18 cellular contexts compared by ENCODE assay signal in the genomic region with DNA sequence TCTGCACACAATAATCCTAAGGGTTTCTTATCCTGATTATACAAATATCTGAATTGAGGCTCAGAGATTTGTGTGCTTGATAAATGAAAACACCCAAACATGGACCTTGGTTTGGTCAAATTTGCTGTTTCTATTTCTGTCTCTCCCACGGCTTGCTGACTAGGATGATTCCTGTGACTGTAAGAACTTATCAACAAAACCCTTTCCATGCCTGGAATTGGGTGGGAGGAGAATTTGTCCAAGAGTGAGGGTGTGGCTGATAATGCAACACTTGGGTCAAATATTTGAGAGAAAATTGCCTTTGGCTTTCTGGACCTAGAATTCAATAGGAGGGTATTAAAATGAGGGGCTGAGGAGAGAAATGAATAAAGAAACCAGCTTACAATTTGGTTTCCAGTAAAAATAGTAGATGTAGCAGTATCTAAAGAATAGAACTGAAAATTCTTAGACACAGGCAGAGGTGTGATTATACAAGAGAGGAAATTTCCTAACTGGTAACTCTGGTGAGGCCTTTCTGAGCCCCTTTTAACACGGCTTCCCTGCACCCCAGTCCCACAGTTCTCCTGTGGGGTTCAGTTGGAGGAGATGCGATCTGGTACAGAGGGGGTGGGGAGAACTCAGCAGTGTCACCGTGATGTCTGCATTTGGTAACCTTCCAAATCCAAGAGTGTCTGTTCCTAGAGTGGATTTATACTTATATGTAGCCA. TPM values are rescaled to one million over a fixed set of nuclear protein-coding genes. Genes with fewer than 3 reads are reported as not detected.
A peak's percentile ranks its signal among the peaks of the same experiment; 100 is the strongest.
DNase-seq lines count a peak whose midpoint lies in the region; FAIRE-seq and TF ChIP-seq lines count a peak whose summit lies in the region.
"Had no signal": no experiment of that assay in that cellular context is flagged by ENCODE, and none has a peak within 500 bp of the region (broad histone marks: within the 10 kb centered on the region; RNA-seq: fewer than 3 reads in every experiment).

No MANE protein-coding gene starts in this region.

- H3K36me3 Mint-ChIP-seq in brain = peaks cover 61% of the 10 kb centered on the region

- H3K4me3 ChIP-seq in endothelial cell of umbilical vein (replicated peaks in 1 of 3; ENCODE audit: insufficient read depth in 1 of 3, low read depth in 1 of 3, low read length in 3 of 3) = no peak overlapping the region
- H3K4me3 ChIP-seq in MM.1S (ENCODE audit: low read length) = no peak overlapping the region
- H3K4me3 ChIP-seq: A549, GM23338 had no signal

- no TSS peak for BruUV-seq in endothelial cell of umbilical vein (replicated peaks; lab: Mats Ljungman, UMichigan)

- POLR2A ChIA-PET in endothelial cell of umbilical vein (lab: Charles Lee) = no interaction called here

- peaks cover 86% of the 10 kb centered on the region for H3K4me1 Mint-ChIP-seq in brain

- intact Hi-C loops in endothelial cell of umbilical vein (cut with micrococcal nuclease) = no loop called here

- no peak overlapping the region for H3K4me2 ChIP-seq in endothelial cell of umbilical vein (ENCODE audit: insufficient read depth, low read length)
- H3K4me2 ChIP-seq in MM.1S (ENCODE audit: low read depth, low read length) = no peak overlapping the region
- H3K4me2 ChIP-seq: A549, GM23338 had no signal

- H3K9me3 ChIP-seq in endothelial cell of umbilical vein (replicated peaks; ENCODE audit: control insufficient read depth, insufficient read depth, low read length) (no peaks in the 10 kb centered on the region), MM.1S (replicated peaks; ENCODE audit: insufficient read depth, low read length) (no peaks in the 10 kb centered on the region)
- H3K9me3 ChIP-seq: A549, BE2C had no signal

- H4K20me1 ChIP-seq in endothelial cell of umbilical vein (replicated peaks; ENCODE audit: control insufficient read depth, extremely low read depth, insufficient read depth, low read length) = no peaks in the 10 kb centered on the region
- H4K20me1 ChIP-seq in MM.1S (ENCODE audit: insufficient read depth, low read length) = no peaks in the 10 kb centered on the region

- peak overlapping the region; percentile 82 to 96 (median 88) for H3K4me3 Mint-ChIP-seq in brain
- H3K4me3 Mint-ChIP-seq: GM23338, H9 had no signal

- H3K27ac ChIP-seq in endothelial cell of umbilical vein (ENCODE audit: insufficient read depth, low read depth, low read length) (no peak overlapping the region), temporal lobe (ENCODE audit: low read depth, low read length) (peak overlapping the region; percentile 72), MM.1S (ENCODE audit: low read length) (no peak overlapping the region)
- H3K27ac ChIP-seq: A549, C4-2B had no signal

- CTCF ChIA-PET in endothelial cell of umbilical vein (lab: Charles Lee) = interaction anchor here (1.4 to 8.9 kb wide), 2 partner anchors 13 to 32 kb away, joined by 3 to 78 read pairs; no protein-coding TSS in a partner anchor

- dilution Hi-C loops in endothelial cell of umbilical vein (cut with MboI; ENCODE audit: extremely low pct_ligation_motif_present, low sequenced_read_pairs) = no loop called here

- no peak for TF ChIP-seq POLR2A in endothelial cell of umbilical vein (IDR thresholded peaks at IDR 0.05; ENCODE audit: low read depth, low read length)

- H3K27me3 ChIP-seq in endothelial cell of umbilical vein (ENCODE audit: control insufficient read depth in 2 of 2, insufficient read depth in 2 of 2, low read length in 2 of 2) = peaks cover 47 to 48% of the 10 kb centered on the region in 2 experiments
- peaks cover 55% of the 10 kb centered on the region for H3K27me3 ChIP-seq in MM.1S (replicated peaks; ENCODE audit: insufficient read depth, low read length)

- H3K9me1 ChIP-seq in endothelial cell of umbilical vein (replicated peaks; ENCODE audit: control insufficient read depth, extremely low read depth, insufficient read depth, low read length) = no peaks in the 10 kb centered on the region

- TF ChIP-seq CTCF in brain (conservative IDR thresholded peaks at IDR 0.05) (no peak), endothelial cell of umbilical vein (IDR thresholded peaks at IDR 0.05; ENCODE audit: extremely low read depth in 1 of 2, insufficient read depth in 1 of 2, low read depth in 1 of 2, low read length in 2 of 2) (no peak), MM.1S (IDR thresholded peaks at IDR 0.05; ENCODE audit: low read length) (no peak)

- H3K27ac Mint-ChIP-seq in brain = peak overlapping the region; percentile 24 to 99 (median 97)
- H3K27ac Mint-ChIP-seq: CD4-positive, alpha-beta memory T cell; GM23338; H9 had no signal

- H3K9me3 Mint-ChIP-seq in brain = peaks cover 0 to 23% (median 3%) of the 10 kb centered on the region in 5 experiments
- H3K9me3 Mint-ChIP-seq: GM23338, H9 had no signal

- H3K36me3 ChIP-seq in endothelial cell of umbilical vein (ENCODE audit: control insufficient read depth in 2 of 2, extremely low read depth in 1 of 2, insufficient read depth in 2 of 2, low read length in 2 of 2) (no peaks in the 10 kb centered on the region), MM.1S (replicated peaks; ENCODE audit: insufficient read depth, low read length) (no peaks in the 10 kb centered on the region)
- H3K36me3 ChIP-seq: BE2C had no signal

- H3K9ac ChIP-seq in endothelial cell of umbilical vein (replicated peaks; ENCODE audit: extremely low read depth, insufficient read depth, low read length) (no peak overlapping the region), MM.1S (ENCODE audit: low read length) (no peak overlapping the region)

- H3K79me2 ChIP-seq in endothelial cell of umbilical vein (ENCODE audit: control insufficient read depth, insufficient read depth, low read length) (no peaks in the 10 kb centered on the region), MM.1S (ENCODE audit: low read length) (no peaks in the 10 kb centered on the region)

- no peak for FAIRE-seq in endothelial cell of umbilical vein (lab: Jason Lieb, UNC)
- FAIRE-seq: A549, G401.6, HepG2, HTR-8/SVneo had no signal

- peaks cover 13% of the 10 kb centered on the region; the same call in 1 of the 2 replicates for H3F3A ChIP-seq in MM.1S (ENCODE audit: insufficient read depth, low read length)

- DNase-seq in HuH-7.5 (ENCODE audit: low spot score) = peak; percentile 39
- DNase-seq in endothelial cell of umbilical vein (ENCODE audit: low read depth, low spot score) = no peak
- DNase-seq in GM03348 (ENCODE audit: low spot score) = no peak
- no peak for DNase-seq in medulla oblongata (ENCODE audit: extremely low spot score)
- no peak for DNase-seq in MM.1S
- DNase-seq: BE2C; CD4-positive, alpha-beta memory T cell; DMS79; H9 had no signal

- H2AFZ ChIP-seq in endothelial cell of umbilical vein (ENCODE audit: low read depth, low read length) (no peak overlapping the region), MM.1S (ENCODE audit: low read length) (no peak overlapping the region)
- H2AFZ ChIP-seq: GM23338 had no signal

- H3K9me2 ChIP-seq in MM.1S (replicated peaks; ENCODE audit: insufficient read depth, low read length) = no peaks in the 10 kb centered on the region

- peaks cover 37% of the 10 kb centered on the region for H3K27me3 Mint-ChIP-seq in brain

- H3K4me1 ChIP-seq in endothelial cell of umbilical vein (ENCODE audit: control insufficient read depth, extremely low read depth, insufficient read depth, low read length) (peaks cover 5% of the 10 kb centered on the region), MM.1S (ENCODE audit: low read length) (0 out of 2 replicates have a peak, but pooled peaks cover 4% of the 10 kb centered on the region)
- H3K4me1 ChIP-seq: BE2C had no signal

TF ChIP-seq in endothelial cell of umbilical vein, 7 proteins besides CTCF, POLR2A, EP300 and RAD21:
- TF ChIP-seq GATA2 (IDR thresholded peaks at IDR 0.05; ENCODE audit: insufficient read depth, insufficient read length, low read depth, low read length) = no peak
- TF ChIP-seq EZH2 (IDR thresholded peaks at IDR 0.05; ENCODE audit: borderline replicate concordance, low read depth, low read length, severe bottlenecking) = peak; percentile 64

RNA-seq across cellular contexts. Expression of a gene that starts 48.1 kb away (rescaled TPM):
- polyA plus RNA-seq in brain (ENCODE audit: insufficient read depth, low read depth, low replicate concordance) = not detected
- total RNA-seq in endothelial cell of umbilical vein = not detected in 2 replicates
- polyA plus RNA-seq in endothelial cell of umbilical vein = not detected in 2 replicates
- polyA plus RNA-seq in endothelial cell of umbilical vein (2011; cell fraction: cytosol; rRNA removed) = not detected in 2 replicates
- not detected in 2 replicates for polyA plus RNA-seq in endothelial cell of umbilical vein (2011; cell fraction: nucleus; rRNA removed)
- not detected in 2 replicates for polyA plus RNA-seq in endothelial cell of umbilical vein (2012)
- polyA minus RNA-seq in endothelial cell of umbilical vein = not detected in 2 replicates
- polyA minus RNA-seq in endothelial cell of umbilical vein (2011; cell fraction: cytosol; rRNA and poly(A)+ RNA removed) = not detected
- not detected in 2 replicates for polyA minus RNA-seq in endothelial cell of umbilical vein (2011; cell fraction: nucleus; rRNA and poly(A)+ RNA removed)
- total RNA-seq in temporal lobe = not detected
- total RNA-seq: CD4-positive, alpha-beta memory T cell had no signal
- polyA plus RNA-seq: AG04450; CD4-positive, alpha-beta memory T cell had no signal
